2 cellular contexts compared by ENCODE assay signal in genomic region chr5:154654484-154655375, GRCh38.
TF ChIP-seq lines count a peak whose summit lies in the region.

No MANE protein-coding gene starts in this region.

TF ChIP-seq in GM12878, 131 proteins besides CTCF, POLR2A, EP300 and RAD21 (continued from another document):
- no peak for TF ChIP-seq SUPT20H (IDR thresholded peaks at IDR 0.05; ENCODE audit: borderline replicate concordance, control insufficient read depth, low read depth, low read length)
- TF ChIP-seq POU2F2 (IDR thresholded peaks at IDR 0.05; ENCODE audit: borderline replicate concordance, low read depth, low read length): no peak
- no peak for TF ChIP-seq SP1 (IDR thresholded peaks at IDR 0.05; ENCODE audit: low read depth, low read length)
- TF ChIP-seq CREM (IDR thresholded peaks at IDR 0.05; ENCODE audit: low read depth): no peak
- TF ChIP-seq ZNF622 (IDR thresholded peaks at IDR 0.05): no peak
- TF ChIP-seq IRF5 (IDR thresholded peaks at IDR 0.05; ENCODE audit: borderline replicate concordance): no peak
- no peak for TF ChIP-seq SIX5 (IDR thresholded peaks at IDR 0.05; ENCODE audit: low read depth, low read length, severe bottlenecking)
- no peak for TF ChIP-seq E2F4 (IDR thresholded peaks at IDR 0.05; ENCODE audit: low read depth, low read length)
- TF ChIP-seq KAT2A (conservative IDR thresholded peaks at IDR 0.05; ENCODE audit: control insufficient read depth, low read depth, low read length): no peak
- no peak for TF ChIP-seq KDM1A (IDR thresholded peaks at IDR 0.05; ENCODE audit: borderline replicate concordance)
- no peak for TF ChIP-seq JUNB (IDR thresholded peaks at IDR 0.05)
- no peak for TF ChIP-seq MTA3 (IDR thresholded peaks at IDR 0.05; ENCODE audit: borderline replicate concordance, low read length)
- TF ChIP-seq ZBTB11 (CRISPR knock-in tag; IDR thresholded peaks at IDR 0.05): no peak
- TF ChIP-seq PRDM15 (CRISPR knock-in tag; IDR thresholded peaks at IDR 0.05): no peak
- no peak for TF ChIP-seq MYB (IDR thresholded peaks at IDR 0.05; ENCODE audit: borderline replicate concordance, low read depth, low read length)
- TF ChIP-seq HCFC1 (IDR thresholded peaks at IDR 0.05; ENCODE audit: low read length): no peak

TF ChIP-seq in liver, 16 proteins besides CTCF, POLR2A, EP300 and RAD21 (continued from another document):
- TF ChIP-seq ATF3 (IDR thresholded peaks at IDR 0.05) (no peak), NR2F2 (IDR thresholded peaks at IDR 0.05) (no peak), HNF4A (conservative IDR thresholded peaks at IDR 0.05) (no peak), REST (IDR thresholded peaks at IDR 0.05) (no peak), YY1 (IDR thresholded peaks at IDR 0.05) (no peak), GABPA (IDR thresholded peaks at IDR 0.05 in 1 of 2, conservative IDR thresholded peaks at IDR 0.05 in 1 of 2) (no peak), SP1 (IDR thresholded peaks at IDR 0.05) (no peak), TAF1 (conservative IDR thresholded peaks at IDR 0.05) (no peak), EGR1 (IDR thresholded peaks at IDR 0.05; ENCODE audit: low read depth in 2 of 2) (no peak), FOXA2 (IDR thresholded peaks at IDR 0.05) (no peak), ZBTB33 (IDR thresholded peaks at IDR 0.05) (no peak), MAX (IDR thresholded peaks at IDR 0.05) (no peak), JUND (IDR thresholded peaks at IDR 0.05) (no peak), FOXA1 (IDR thresholded peaks at IDR 0.05) (no peak), HNF4G (IDR thresholded peaks at IDR 0.05) (no peak)
